In genomic region chr2:46861916-46862315, GRCh38 we compare ENCODE assay signal across 19 cellular contexts.
"Had no signal": no experiment of that assay in that cellular context is flagged by ENCODE, and none has a peak within 500 bp of the region (broad histone marks: within the 10 kb centered on the region; RNA-seq: fewer than 3 reads in every experiment).

No MANE protein-coding gene starts in this region.

- DNase-seq: activated CD4-positive, alpha-beta memory T cell treated with anti-CD3 and anti-CD28 coated beads for 36 hours; activated naive CD4-positive, alpha-beta T cell; activated naive CD8-positive, alpha-beta T cell treated with anti-CD3 and anti-CD28 coated beads for 36 hours; activated T-cell treated with anti-CD3 and anti-CD28 coated beads for 4 hours; amygdala; effector memory CD8-positive, alpha-beta T cell; kidney glomerular epithelial cell; mesendoderm; retina; stimulated activated CD4-positive, alpha-beta T cell treated with anti-CD3 and anti-CD28 coated beads, Interleukin-2, amount 100 ng/mL, for 48 hours; stimulated activated naive CD8-positive, alpha-beta T cell treated with anti-CD3 and anti-CD28 coated beads, Interleukin-15, amount 100 ng/mL, for 72 hours; SW 1271; T-helper 2 cell; trophoblast cell had no signal

- H3K27ac ChIP-seq: cardiac muscle cell, neutrophil, parathyroid adenoma had no signal

- H3K27me3 Mint-ChIP-seq: activated naive CD8-positive, alpha-beta T cell treated with anti-CD3 and anti-CD28 coated beads for 36 hours had no signal

- H3K4me1 Mint-ChIP-seq: activated naive CD8-positive, alpha-beta T cell treated with anti-CD3 and anti-CD28 coated beads for 36 hours had no signal

- H3K27ac Mint-ChIP-seq: activated CD4-positive, alpha-beta memory T cell treated with anti-CD3 and anti-CD28 coated beads for 36 hours; activated naive CD8-positive, alpha-beta T cell treated with anti-CD3 and anti-CD28 coated beads for 36 hours; effector memory CD8-positive, alpha-beta T cell; naive thymus-derived CD8-positive, alpha-beta T cell; stimulated activated naive CD8-positive, alpha-beta T cell treated with anti-CD3 and anti-CD28 coated beads, Interleukin-15, amount 100 ng/mL, for 72 hours had no signal

- H3K4me3 Mint-ChIP-seq: activated CD4-positive, alpha-beta memory T cell treated with anti-CD3 and anti-CD28 coated beads for 36 hours; activated naive CD8-positive, alpha-beta T cell treated with anti-CD3 and anti-CD28 coated beads for 36 hours; effector memory CD8-positive, alpha-beta T cell; naive thymus-derived CD8-positive, alpha-beta T cell; stimulated activated naive CD8-positive, alpha-beta T cell treated with anti-CD3 and anti-CD28 coated beads, Interleukin-15, amount 100 ng/mL, for 72 hours had no signal

- H2AFZ ChIP-seq: parathyroid adenoma had no signal

- H3K36me3 Mint-ChIP-seq: activated naive CD8-positive, alpha-beta T cell treated with anti-CD3 and anti-CD28 coated beads for 36 hours had no signal

- ATAC-seq: effector memory CD8-positive, alpha-beta T cell; naive thymus-derived CD8-positive, alpha-beta T cell had no signal

- H3K4me3 ChIP-seq: cardiac muscle cell had no signal

- H3K4me1 ChIP-seq: parathyroid adenoma had no signal

- H3K36me3 ChIP-seq: cardiac muscle cell, neutrophil had no signal

- FAIRE-seq: frontal cortex had no signal

- H3K79me2 ChIP-seq: parathyroid adenoma had no signal

- H3K27me3 ChIP-seq: cardiac muscle cell, neutrophil had no signal
